ENCODE assay signal across 8 cellular contexts in genomic region chr13:114115796-114116195, GRCh38. TPM values are rescaled to one million over a fixed set of nuclear protein-coding genes. Genes with fewer than 3 reads are reported as not detected.
DNase-seq lines count a peak whose midpoint lies in the region; ATAC-seq and TF ChIP-seq lines count a peak whose summit lies in the region.

No MANE protein-coding gene starts in this region.

- peaks cover 29% of the 10 kb centered on the region for H3K36me3 Mint-ChIP-seq in activated CD4-positive, alpha-beta T cell treated with anti-CD3 and anti-CD28 coated beads for 36 hours (ENCODE audit: low read depth)
- no peaks in the 10 kb centered on the region; the same call in 1 of the 2 replicates for H3K36me3 Mint-ChIP-seq in WTC11
- H3K36me3 Mint-ChIP-seq in stimulated activated effector memory CD8-positive, alpha-beta T cell treated with anti-CD3 and anti-CD28 coated beads, Interleukin-12 subunit alpha, Interleukin-12 subunit beta, amount 100 ng/mL, for 72 hours: peaks cover 30% of the 10 kb centered on the region

- TF ChIP-seq CTCF in WTC11 (IDR thresholded peaks at IDR 0.05): no peak

- H3K27ac Mint-ChIP-seq in activated CD4-positive, alpha-beta T cell treated with anti-CD3 and anti-CD28 coated beads for 36 hours: peak overlapping the region; percentile 83
- H3K27ac Mint-ChIP-seq in WTC11: peak overlapping the region; percentile 75
- H3K27ac Mint-ChIP-seq in stimulated activated effector memory CD8-positive, alpha-beta T cell treated with anti-CD3 and anti-CD28 coated beads, Interleukin-12 subunit alpha, Interleukin-12 subunit beta, amount 100 ng/mL, for 72 hours: peak overlapping the region; percentile 87

- peaks cover 73% of the 10 kb centered on the region for H3K4me1 Mint-ChIP-seq in activated CD4-positive, alpha-beta T cell treated with anti-CD3 and anti-CD28 coated beads for 36 hours
- H3K4me1 Mint-ChIP-seq in WTC11: peaks cover 54% of the 10 kb centered on the region
- peaks cover 70% of the 10 kb centered on the region for H3K4me1 Mint-ChIP-seq in stimulated activated effector memory CD8-positive, alpha-beta T cell treated with anti-CD3 and anti-CD28 coated beads, Interleukin-12 subunit alpha, Interleukin-12 subunit beta, amount 100 ng/mL, for 72 hours

- no peaks in the 10 kb centered on the region for H3K9me3 Mint-ChIP-seq in activated CD4-positive, alpha-beta T cell treated with anti-CD3 and anti-CD28 coated beads for 36 hours (ENCODE audit: low read depth)
- H3K9me3 Mint-ChIP-seq in WTC11: no peaks in the 10 kb centered on the region; the same call in 1 of the 2 replicates
- no peaks in the 10 kb centered on the region for H3K9me3 Mint-ChIP-seq in stimulated activated effector memory CD8-positive, alpha-beta T cell treated with anti-CD3 and anti-CD28 coated beads, Interleukin-12 subunit alpha, Interleukin-12 subunit beta, amount 100 ng/mL, for 72 hours

- H3K4me3 Mint-ChIP-seq in activated CD4-positive, alpha-beta T cell treated with anti-CD3 and anti-CD28 coated beads for 36 hours: no peak overlapping the region
- no peak overlapping the region for H3K4me3 Mint-ChIP-seq in WTC11
- peak overlapping the region; percentile 40 for H3K4me3 Mint-ChIP-seq in stimulated activated effector memory CD8-positive, alpha-beta T cell treated with anti-CD3 and anti-CD28 coated beads, Interleukin-12 subunit alpha, Interleukin-12 subunit beta, amount 100 ng/mL, for 72 hours

- CTCF ChIA-PET in activated CD4-positive, alpha-beta T cell treated with anti-CD3 and anti-CD28 coated beads for 36 hours (lab: Charles Lee): interaction anchor here (1.2 kb wide), 1 partner anchor 11 kb away, joined by 3 read pairs; no protein-coding TSS in a partner anchor
- CTCF ChIA-PET in WTC11 (lab: Charles Lee): no interaction called here

- H3K27me3 Mint-ChIP-seq in activated CD4-positive, alpha-beta T cell treated with anti-CD3 and anti-CD28 coated beads for 36 hours: no peaks in the 10 kb centered on the region
- H3K27me3 Mint-ChIP-seq in WTC11 (ENCODE audit: low read depth): no peaks in the 10 kb centered on the region

- DNase-seq in activated CD4-positive, alpha-beta T cell treated with anti-CD3 and anti-CD28 coated beads for 36 hours: no peak
- DNase-seq in activated CD4-positive, alpha-beta T cell treated with anti-CD3 and anti-CD28 coated beads for 4 hours: no peak
- DNase-seq in WTC11 (ENCODE audit: low spot score) (no peak), left lobe of liver (ENCODE audit: low spot score) (peak; percentile 40), iPS-NIHi11 (ENCODE audit: low spot score) (no peak)
- no peak for DNase-seq in stimulated activated effector memory CD8-positive, alpha-beta T cell treated with anti-CD3 and anti-CD28 coated beads, Interleukin-12 subunit alpha, Interleukin-12 subunit beta, amount 100 ng/mL, for 72 hours (ENCODE audit: low spot score in 2 of 2)

- no peak for ATAC-seq in activated CD4-positive, alpha-beta T cell treated with anti-CD3 and anti-CD28 coated beads for 36 hours
- ATAC-seq in WTC11 (no peak), left lobe of liver (no peak), GM19023 (IDR thresholded peaks at IDR 0.05; ENCODE audit: unreplicated experiment) (no peak), HG03095 (IDR thresholded peaks at IDR 0.05; ENCODE audit: unreplicated experiment) (no peak)
- no peak for ATAC-seq in stimulated activated effector memory CD8-positive, alpha-beta T cell treated with anti-CD3 and anti-CD28 coated beads, Interleukin-12 subunit alpha, Interleukin-12 subunit beta, amount 100 ng/mL, for 72 hours

- intact Hi-C loops in activated CD4-positive, alpha-beta T cell treated with anti-CD3 and anti-CD28 coated beads for 36 hours (cut with DNase I, micrococcal nuclease): loop anchor here in 1 of 2 experiments (10.0 kb wide), 1 partner anchor 301 kb away; no protein-coding TSS in a partner anchor

- POLR2A ChIA-PET in activated CD4-positive, alpha-beta T cell treated with anti-CD3 and anti-CD28 coated beads for 36 hours (lab: Charles Lee): no interaction called here
- POLR2A ChIA-PET in WTC11 (lab: Charles Lee): no interaction called here

TF ChIP-seq in WTC11, 78 proteins besides CTCF, POLR2A, EP300 and RAD21 (continues in another document):
- TF ChIP-seq ZNF281 (CRISPR knock-in tag; IDR thresholded peaks at IDR 0.05): no peak
- TF ChIP-seq ARID4B (CRISPR knock-in tag; IDR thresholded peaks at IDR 0.05; ENCODE audit: borderline replicate concordance): no peak
- no peak for TF ChIP-seq ZBTB43 (CRISPR knock-in tag; IDR thresholded peaks at IDR 0.05)
- TF ChIP-seq ZNF423 (CRISPR knock-in tag; IDR thresholded peaks at IDR 0.05): no peak
- no peak for TF ChIP-seq TEAD4 (CRISPR knock-in tag; IDR thresholded peaks at IDR 0.05)
- TF ChIP-seq CBFB (CRISPR knock-in tag; IDR thresholded peaks at IDR 0.05; ENCODE audit: low read depth): no peak
- TF ChIP-seq ESRRA (CRISPR knock-in tag; IDR thresholded peaks at IDR 0.05; ENCODE audit: borderline replicate concordance): no peak
- TF ChIP-seq HMGA2 (CRISPR knock-in tag; IDR thresholded peaks at IDR 0.05): no peak
- no peak for TF ChIP-seq ETV6 (CRISPR knock-in tag; IDR thresholded peaks at IDR 0.05)

RNA-seq across cellular contexts. Expression of gene RASA3, which starts 16.6 kb away (rescaled TPM):
- 10 to 100 TPM; 33.0 to 34.7 TPM for total RNA-seq in activated CD4-positive, alpha-beta T cell treated with anti-CD3 and anti-CD28 coated beads for 36 hours
- 16.5 to 22.3 TPM (median 16.9 TPM) in 3 replicates for total RNA-seq in WTC11 (2021)
- total RNA-seq in left lobe of liver: 4.5 TPM
